Comparison of ENCODE assay signal across 19 cellular contexts in genomic region chr17:67004191-67004590, GRCh38. TPM values are rescaled to one million over a fixed set of nuclear protein-coding genes. Genes with fewer than 3 reads are reported as not detected.
DNase-seq lines count a peak whose midpoint lies in the region; FAIRE-seq and TF ChIP-seq lines count a peak whose summit lies in the region.
"Had no signal": no experiment of that assay in that cellular context is flagged by ENCODE, and none has a peak within 500 bp of the region (broad histone marks: within the 10 kb centered on the region; RNA-seq: fewer than 3 reads in every experiment).

No MANE protein-coding gene starts in this region.

- TF ChIP-seq POLR2A in GM12891 (IDR thresholded peaks at IDR 0.05; ENCODE audit: low read depth, low read length) = no peak

- DNase-seq in head of caudate nucleus (peak in 32 of 42 donors; percentile 27 to 79 (median 54)), neural progenitor cell (ENCODE audit: low spot score) (no peak), superior temporal gyrus (ENCODE audit: extremely low spot score) (peak; percentile 65), GM12891 (ENCODE audit: insufficient read length, low spot score) (no peak), NCI-H2227 treated with DMSO at 0.1 percent for 48 hours (lab: John Stamatoyannopoulos, UW) (no peak)
- no peak for DNase-seq in activated T-cell treated with anti-CD3 and anti-CD28 coated beads, Interleukin-2, amount 50 U/mL, for 48 hours
- DNase-seq: Calu3; CD8-positive, alpha-beta T cell; DMS79 treated with DMSO at 0.1 percent for 48 hours; GF-D8; GOT3; H7; HFFc6; IMR-90 had no signal

- peaks cover 21 to 32% (median 26%) of the 10 kb centered on the region in 11 experiments for H3K9me3 ChIP-seq in BLaER1 treated with 17β-estradiol and CSF1 and Interleukin-3, amounts not matched to agents 10 nM and 100 nM (replicated peaks in 1 of 11)
- no peaks in the 10 kb centered on the region for H3K9me3 ChIP-seq in neural progenitor cell (ENCODE audit: low read depth)

- H3K4me2 ChIP-seq in BLaER1 treated with 17β-estradiol and CSF1 and Interleukin-3, amounts not matched to agents 10 nM and 100 nM = peak overlapping the region in 7 of 11 experiments; percentile 5 to 46 (median 27); a peak in 9 of 22 replicates
- no peak overlapping the region for H3K4me2 ChIP-seq in neural progenitor cell

- peaks cover 22% of the 10 kb centered on the region for H3K4me1 Mint-ChIP-seq in neural progenitor cell

- TF ChIP-seq CTCF in neural progenitor cell (IDR thresholded peaks at IDR 0.05) = no peak

- no peaks in the 10 kb centered on the region for H3K27me3 ChIP-seq in BLaER1 treated with 17β-estradiol and CSF1 and Interleukin-3, amounts not matched to agents 10 nM and 100 nM
- H3K27me3 ChIP-seq in neural progenitor cell = no peaks in the 10 kb centered on the region

- H3K27me3 Mint-ChIP-seq in neural progenitor cell (ENCODE audit: insufficient read depth, low read depth) = peaks cover 12% of the 10 kb centered on the region

- peaks cover 0 to 14% (median 11%) of the 10 kb centered on the region in 10 experiments; a peak in 12 of 20 replicates for H3K4me1 ChIP-seq in BLaER1 treated with 17β-estradiol and CSF1 and Interleukin-3, amounts not matched to agents 10 nM and 100 nM
- peaks cover 10% of the 10 kb centered on the region for H3K4me1 ChIP-seq in neural progenitor cell

- peaks cover 0 to 5% (median 0%) of the 10 kb centered on the region in 11 experiments; a peak in 1 of 22 replicates for H3K36me3 ChIP-seq in BLaER1 treated with 17β-estradiol and CSF1 and Interleukin-3, amounts not matched to agents 10 nM and 100 nM
- no peaks in the 10 kb centered on the region for H3K36me3 ChIP-seq in neural progenitor cell

- H3K9ac ChIP-seq in BLaER1 treated with 17β-estradiol and CSF1 and Interleukin-3, amounts not matched to agents 10 nM and 100 nM = no peak overlapping the region
- H3K9ac ChIP-seq in neural progenitor cell = no peak overlapping the region

- H3K9me3 Mint-ChIP-seq in neural progenitor cell = peaks cover 14% of the 10 kb centered on the region
- H3K9me3 Mint-ChIP-seq: CD8-positive, alpha-beta T cell had no signal

- H3F3A ChIP-seq in neural progenitor cell (ENCODE audit: low read depth) = no peaks in the 10 kb centered on the region

- intact Hi-C loops in head of caudate nucleus (cut with DNase I) = no loop called here

- H4K20me1 ChIP-seq in BLaER1 treated with 17β-estradiol and CSF1 and Interleukin-3, amounts not matched to agents 10 nM and 100 nM = no peaks in the 10 kb centered on the region
- H4K20me1 ChIP-seq in neural progenitor cell (ENCODE audit: low read depth) = no peaks in the 10 kb centered on the region

- no peak overlapping the region for H3K4me3 Mint-ChIP-seq in neural progenitor cell
- H3K4me3 Mint-ChIP-seq: CD8-positive, alpha-beta T cell; HFFc6 had no signal

- no peaks in the 10 kb centered on the region for H3K79me2 ChIP-seq in neural progenitor cell (ENCODE audit: low read depth)

- H3K27ac ChIP-seq in BLaER1 treated with 17β-estradiol and CSF1 and Interleukin-3, amounts not matched to agents 10 nM and 100 nM = no peak overlapping the region
- H3K27ac ChIP-seq in neural progenitor cell = no peak overlapping the region
- H3K27ac ChIP-seq: HL-60 had no signal

- FAIRE-seq in GM12891 (lab: Jason Lieb, UNC) = no peak

- peak overlapping the region; percentile 47 for H3K27ac Mint-ChIP-seq in neural progenitor cell
- H3K27ac Mint-ChIP-seq: CD8-positive, alpha-beta T cell; HFFc6 had no signal

- no peak overlapping the region for H3K4me3 ChIP-seq in BLaER1 treated with 17β-estradiol and CSF1 and Interleukin-3, amounts not matched to agents 10 nM and 100 nM
- H3K4me3 ChIP-seq in neural progenitor cell = no peak overlapping the region

- peak overlapping the region; percentile 22 for H2AFZ ChIP-seq in neural progenitor cell (replicated peaks)

- H3K36me3 Mint-ChIP-seq in neural progenitor cell = peaks cover 44% of the 10 kb centered on the region
- H3K36me3 Mint-ChIP-seq: CD8-positive, alpha-beta T cell had no signal

TF ChIP-seq in GM12891, 5 proteins besides CTCF, POLR2A, EP300 and RAD21:
- TF ChIP-seq PAX5 (IDR thresholded peaks at IDR 0.05; ENCODE audit: insufficient read depth, low read length, severe bottlenecking) (no peak), TAF1 (IDR thresholded peaks at IDR 0.05; ENCODE audit: low read depth, low read length) (no peak), SPI1 (IDR thresholded peaks at IDR 0.05; ENCODE audit: low read depth, low read length) (no peak), POU2F2 (IDR thresholded peaks at IDR 0.05; ENCODE audit: low read depth, low read length) (no peak), POLR2AphosphoS5 (IDR thresholded peaks at IDR 0.05; ENCODE audit: low read depth, low read length) (no peak)

RNA-seq across cellular contexts. Expression of gene CACNG4, which starts 39.7 kb away (rescaled TPM):
- total RNA-seq in neural progenitor cell (ENCODE audit: low replicate concordance) = 0.34 and 1.2 TPM in 2 replicates
- 0.04 TPM for polyA plus RNA-seq in GM12891 (2012; ENCODE audit: low read depth, missing spikeins)
- total RNA-seq: CD8-positive, alpha-beta T cell; HFFc6; HT1080 had no signal

RNA-seq across cellular contexts. Expression of gene CACNG1, which starts 40.2 kb away (rescaled TPM):
- total RNA-seq in neural progenitor cell (ENCODE audit: low replicate concordance) = not detected in 2 replicates
- polyA plus RNA-seq in GM12891 (2012; ENCODE audit: low read depth, missing spikeins) = not detected
- total RNA-seq: A172; Calu3; CD8-positive, alpha-beta T cell; H7; HFFc6; IMR-90 had no signal
- polyA plus RNA-seq: BJ, IMR-90 had no signal

Comparison
In these comparisons a context has a peak if more than half of its experiments do, and no peak if none do; other contexts are left out.
1. DNase-seq: peak in head of caudate nucleus (32 of 42) and superior temporal gyrus (single experiment); none in neural progenitor cell (single experiment), GM12891 (single experiment), NCI-H2227 treated with DMSO at 0.1 percent for 48 hours (single experiment) and activated T-cell treated with anti-CD3 and anti-CD28 coated beads, Interleukin-2, amount 50 U/mL, for 48 hours (0 of 2).